20 cellular contexts compared by ENCODE assay signal in the genomic region with DNA sequence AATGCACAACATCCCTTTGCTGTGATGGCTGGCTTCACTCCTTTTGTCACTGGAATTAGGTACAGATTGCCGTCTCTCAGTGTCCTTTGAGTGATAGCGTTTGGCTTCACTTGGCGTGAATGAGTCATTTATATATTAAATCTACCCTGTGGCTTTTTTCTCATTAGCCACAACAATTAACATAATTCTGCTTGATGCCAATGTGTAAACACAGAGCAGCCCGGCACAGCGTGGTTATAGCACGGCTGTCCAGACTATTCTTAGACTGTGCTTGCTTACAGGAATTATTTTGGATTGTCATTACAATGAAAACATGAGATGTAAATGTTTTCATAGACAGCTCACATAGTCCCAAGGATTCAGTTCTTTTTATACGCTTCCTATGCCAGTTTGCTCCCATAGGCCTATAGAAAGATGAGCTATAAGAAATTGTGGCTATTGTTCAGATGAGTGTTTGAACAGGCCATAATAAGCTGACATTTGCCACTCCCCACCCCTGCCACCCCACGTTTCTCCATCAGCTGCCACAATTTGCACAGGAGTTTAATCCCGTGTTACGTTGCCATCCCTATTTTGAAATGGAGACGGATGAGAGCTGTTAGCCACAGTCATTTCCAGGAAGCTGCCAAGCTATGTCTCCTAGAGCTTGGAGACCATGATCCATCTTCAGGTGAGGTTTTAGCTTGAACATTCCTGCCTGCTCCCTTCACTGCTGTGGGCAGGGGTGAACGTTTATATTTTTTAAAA.
A peak's percentile ranks its signal among the peaks of the same experiment; 100 is the strongest.
DNase-seq lines count a peak whose midpoint lies in the region; ATAC-seq lines count a peak whose summit lies in the region.
"Had no signal": no experiment of that assay in that cellular context is flagged by ENCODE, and none has a peak within 500 bp of the region (broad histone marks: within the 10 kb centered on the region; RNA-seq: fewer than 3 reads in every experiment).

No MANE protein-coding gene starts in this region.

- peaks cover 20% of the 10 kb centered on the region for H3K4me1 ChIP-seq in SJSA1 (replicated peaks)
- H3K4me1 ChIP-seq: BE2C had no signal

- H3K4me3 ChIP-seq in SJSA1: no peak overlapping the region
- H3K4me3 ChIP-seq: MG63 had no signal

- peaks cover 11% of the 10 kb centered on the region for H3K27me3 Mint-ChIP-seq in activated CD4-positive, alpha-beta memory T cell treated with anti-CD3 and anti-CD28 coated beads, Interleukin-2, amount 10 ng/mL, durations not matched to agents 7 days and 5 days
- peaks cover 13% of the 10 kb centered on the region for H3K27me3 Mint-ChIP-seq in stimulated activated naive CD8-positive, alpha-beta T cell treated with anti-CD3 and anti-CD28 coated beads, Interleukin-15, amount 100 ng/mL, for 72 hours

- no peak overlapping the region for H3K4me3 Mint-ChIP-seq in activated CD4-positive, alpha-beta memory T cell treated with anti-CD3 and anti-CD28 coated beads, Interleukin-2, amount 10 ng/mL, durations not matched to agents 7 days and 5 days
- H3K4me3 Mint-ChIP-seq in stimulated activated naive CD8-positive, alpha-beta T cell treated with anti-CD3 and anti-CD28 coated beads, Interleukin-15, amount 100 ng/mL, for 72 hours: no peak overlapping the region
- H3K4me3 Mint-ChIP-seq: activated CD4-positive, alpha-beta T cell treated with anti-CD3 and anti-CD28 coated beads for 36 hours; HFFc6; natural killer cell had no signal

- CTCF ChIA-PET in activated CD4-positive, alpha-beta memory T cell treated with anti-CD3 and anti-CD28 coated beads, Interleukin-2, amount 10 ng/mL, durations not matched to agents 7 days and 5 days (lab: Charles Lee): no interaction called here

- peak overlapping the region; percentile 14; the same call in 1 of the 2 replicates for H3K27ac ChIP-seq in SJSA1

- no peak overlapping the region for H3K27ac Mint-ChIP-seq in activated CD4-positive, alpha-beta memory T cell treated with anti-CD3 and anti-CD28 coated beads, Interleukin-2, amount 10 ng/mL, durations not matched to agents 7 days and 5 days
- no peak overlapping the region for H3K27ac Mint-ChIP-seq in stimulated activated naive CD8-positive, alpha-beta T cell treated with anti-CD3 and anti-CD28 coated beads, Interleukin-15, amount 100 ng/mL, for 72 hours
- H3K27ac Mint-ChIP-seq: activated CD4-positive, alpha-beta T cell treated with anti-CD3 and anti-CD28 coated beads for 36 hours; activated naive CD4-positive, alpha-beta T cell treated with anti-CD3 and anti-CD28 coated beads, Interleukin-2, amount 50 U/mL, for 72 hours; HFFc6; natural killer cell had no signal

- no peak for ATAC-seq in stimulated activated naive CD8-positive, alpha-beta T cell treated with anti-CD3 and anti-CD28 coated beads, Interleukin-15, amount 100 ng/mL, for 72 hours
- ATAC-seq: activated CD4-positive, alpha-beta T cell treated with anti-CD3 and anti-CD28 coated beads for 36 hours; activated naive CD4-positive, alpha-beta T cell treated with anti-CD3 and anti-CD28 coated beads, Interleukin-2, amount 50 U/mL, for 72 hours; left colon; natural killer cell had no signal

- no peaks in the 10 kb centered on the region for H3K36me3 ChIP-seq in SJSA1
- H3K36me3 ChIP-seq: BE2C, MG63 had no signal

- no peaks in the 10 kb centered on the region for H3K9me3 ChIP-seq in SJSA1 (replicated peaks)
- H3K9me3 ChIP-seq: BE2C, MG63 had no signal

- no peaks in the 10 kb centered on the region for H3K27me3 ChIP-seq in SJSA1 (replicated peaks)
- H3K27me3 ChIP-seq: MG63 had no signal

- H3K36me3 Mint-ChIP-seq in activated CD4-positive, alpha-beta memory T cell treated with anti-CD3 and anti-CD28 coated beads, Interleukin-2, amount 10 ng/mL, durations not matched to agents 7 days and 5 days (ENCODE audit: low read depth): no peaks in the 10 kb centered on the region
- H3K36me3 Mint-ChIP-seq: activated naive CD4-positive, alpha-beta T cell treated with anti-CD3 and anti-CD28 coated beads, Interleukin-2, amount 50 U/mL, for 72 hours; natural killer cell had no signal

- POLR2A ChIA-PET in activated CD4-positive, alpha-beta memory T cell treated with anti-CD3 and anti-CD28 coated beads, Interleukin-2, amount 10 ng/mL, durations not matched to agents 7 days and 5 days (lab: Charles Lee): no interaction called here

- H3K9me3 Mint-ChIP-seq in activated CD4-positive, alpha-beta memory T cell treated with anti-CD3 and anti-CD28 coated beads, Interleukin-2, amount 10 ng/mL, durations not matched to agents 7 days and 5 days: no peaks in the 10 kb centered on the region
- no peaks in the 10 kb centered on the region for H3K9me3 Mint-ChIP-seq in stimulated activated naive CD8-positive, alpha-beta T cell treated with anti-CD3 and anti-CD28 coated beads, Interleukin-15, amount 100 ng/mL, for 72 hours
- H3K9me3 Mint-ChIP-seq: activated naive CD4-positive, alpha-beta T cell treated with anti-CD3 and anti-CD28 coated beads, Interleukin-2, amount 50 U/mL, for 72 hours; HFFc6; natural killer cell had no signal

- DNase-seq in EH (ENCODE audit: low read depth) (peak; percentile 51), NCI-H146 treated with DMSO at 0.1 percent for 48 hours (lab: John Stamatoyannopoulos, UW; ENCODE audit: unreplicated experiment) (peak; percentile 98), SJSA1 (ENCODE audit: low read depth in 1 of 2, low spot score in 2 of 2) (peak in 1 of 2 experiments; percentile 46), myocyte (ENCODE audit: low read depth) (peak; percentile 27), NCI-H2227 treated with DMSO at 0.1 percent for 48 hours (lab: John Stamatoyannopoulos, UW) (no peak)
- no peak for DNase-seq in activated CD4-positive, alpha-beta memory T cell treated with anti-CD3 and anti-CD28 coated beads, Interleukin-2, amount 10 ng/mL, durations not matched to agents 7 days and 5 days
- DNase-seq in stimulated activated naive CD8-positive, alpha-beta T cell treated with anti-CD3 and anti-CD28 coated beads, Interleukin-15, amount 100 ng/mL, for 72 hours: no peak
- DNase-seq: activated CD4-positive, alpha-beta T cell treated with anti-CD3 and anti-CD28 coated beads for 36 hours; BE2C; central memory CD4-positive, alpha-beta T cell; head of caudate nucleus; HFFc6; left colon; MG63; natural killer cell; NCI-H524 treated with DMSO at 0.1 percent for 48 hours; retina; stimulated activated CD4-positive, alpha-beta T cell treated with anti-CD3 and anti-CD28 coated beads, Interleukin-2, amount 100 ng/mL, for 24 hours; stimulated activated CD8-positive, alpha-beta memory T cell treated with anti-CD3 and anti-CD28 coated beads, Interleukin-4, amount 100 ng/mL, for 48 hours had no signal

- H3K4me1 Mint-ChIP-seq in activated CD4-positive, alpha-beta memory T cell treated with anti-CD3 and anti-CD28 coated beads, Interleukin-2, amount 10 ng/mL, durations not matched to agents 7 days and 5 days: no peaks in the 10 kb centered on the region
- no peaks in the 10 kb centered on the region for H3K4me1 Mint-ChIP-seq in stimulated activated naive CD8-positive, alpha-beta T cell treated with anti-CD3 and anti-CD28 coated beads, Interleukin-15, amount 100 ng/mL, for 72 hours
- H3K4me1 Mint-ChIP-seq: activated CD4-positive, alpha-beta T cell treated with anti-CD3 and anti-CD28 coated beads for 36 hours had no signal

Comparison
In these comparisons a context has a peak if more than half of its experiments do, and no peak if none do; other contexts are left out.
1. DNase-seq: peak in EH (single experiment), NCI-H146 treated with DMSO at 0.1 percent for 48 hours (single experiment) and myocyte (single experiment); none in NCI-H2227 treated with DMSO at 0.1 percent for 48 hours (single experiment), activated CD4-positive, alpha-beta memory T cell treated with anti-CD3 and anti-CD28 coated beads, Interleukin-2, amount 10 ng/mL, durations not matched to agents 7 days and 5 days (single experiment) and stimulated activated naive CD8-positive, alpha-beta T cell treated with anti-CD3 and anti-CD28 coated beads, Interleukin-15, amount 100 ng/mL, for 72 hours (0 of 2).